15 cellular contexts compared by ENCODE assay signal in genomic region chr4:155539746-155540145, GRCh38.
A peak's percentile ranks its signal among the peaks of the same experiment; 100 is the strongest.
DNase-seq lines count a peak whose midpoint lies in the region; ATAC-seq and TF ChIP-seq lines count a peak whose summit lies in the region.
"Had no signal": no experiment of that assay in that cellular context is flagged by ENCODE, and none has a peak within 500 bp of the region (broad histone marks: within the 10 kb centered on the region; RNA-seq: fewer than 3 reads in every experiment).

No MANE protein-coding gene starts in this region.

- H3K36me3 ChIP-seq in adipocyte (ENCODE audit: control insufficient read depth, insufficient read depth, low read length, severe bottlenecking) = no peaks in the 10 kb centered on the region
- H3K36me3 ChIP-seq: BE2C, Peyer's patch had no signal

- H3K9me3 ChIP-seq in adipocyte (ENCODE audit: control insufficient read depth, low read length) = no peaks in the 10 kb centered on the region
- H3K9me3 ChIP-seq: BE2C, Peyer's patch had no signal

- H3K9ac ChIP-seq in adipocyte (ENCODE audit: low read length) = no peak overlapping the region

- peaks cover 26% of the 10 kb centered on the region for H3K4me1 ChIP-seq in adipocyte (ENCODE audit: control insufficient read depth, insufficient read depth, low read length)
- H3K4me1 ChIP-seq: BE2C, Peyer's patch had no signal

- no peak for TF ChIP-seq CTCF in epithelial cell of proximal tubule (conservative IDR thresholded peaks at IDR 0.05; ENCODE audit: low read depth, low read length)

- no peak for ATAC-seq in GM19467 (IDR thresholded peaks at IDR 0.05; ENCODE audit: unreplicated experiment)
- ATAC-seq: Right ventricle myocardium inferior had no signal

- no peaks in the 10 kb centered on the region for H3K27me3 ChIP-seq in adipocyte (replicated peaks; ENCODE audit: control insufficient read depth, insufficient read depth, low read length)
- H3K27me3 ChIP-seq: BE2C, Peyer's patch had no signal

- H3K4me3 ChIP-seq in adipocyte (ENCODE audit: low read length) (peak overlapping the region; percentile 44), epithelial cell of proximal tubule (ENCODE audit: low read depth, low read length) (no peak overlapping the region)
- H3K4me3 ChIP-seq: Peyer's patch had no signal

- peak; percentile 41 for DNase-seq in adipocyte (ENCODE audit: low read depth)
- DNase-seq in epithelial cell of proximal tubule (ENCODE audit: low read depth) = peak; percentile 20
- peak; percentile 43 for DNase-seq in kidney glomerular epithelial cell (lab: John Stamatoyannopoulos, UW)
- no peak for DNase-seq in HT-29 (ENCODE audit: low spot score)
- DNase-seq in activated CD8-positive, alpha-beta memory T cell treated with anti-CD3 and anti-CD28 coated beads, Interleukin-2, amount 50 U/mL, for 4 hours = no peak
- no peak for DNase-seq in stimulated activated CD8-positive, alpha-beta memory T cell treated with anti-CD3 and anti-CD28 coated beads, Interleukin-4, amount 100 ng/mL, for 48 hours
- DNase-seq: BE2C; CD4-positive, alpha-beta T cell; H9; NCI-H1436; NCI-H2081; NCI-H524 treated with DMSO at 0.1 percent for 48 hours; Peyer's patch had no signal

Comparison
In these comparisons a context has a peak if more than half of its experiments do, and no peak if none do; other contexts are left out.
1. DNase-seq: peak in adipocyte (single experiment), epithelial cell of proximal tubule (single experiment) and kidney glomerular epithelial cell (single experiment); none in HT-29 (single experiment), activated CD8-positive, alpha-beta memory T cell treated with anti-CD3 and anti-CD28 coated beads, Interleukin-2, amount 50 U/mL, for 4 hours (single experiment) and stimulated activated CD8-positive, alpha-beta memory T cell treated with anti-CD3 and anti-CD28 coated beads, Interleukin-4, amount 100 ng/mL, for 48 hours (single experiment).